In genomic region chr5:174101331-174101730, GRCh38 we compare ENCODE assay signal across 23 cellular contexts. TPM values are rescaled to one million over a fixed set of nuclear protein-coding genes. Genes with fewer than 3 reads are reported as not detected.
"Had no signal": no experiment of that assay in that cellular context is flagged by ENCODE, and none has a peak within 500 bp of the region (broad histone marks: within the 10 kb centered on the region; RNA-seq: fewer than 3 reads in every experiment).

No MANE protein-coding gene starts in this region.

- H3K27me3 ChIP-seq: MG63 had no signal

- H3K36me3 ChIP-seq: MG63 had no signal

- ATAC-seq: HepG2, Panc1, PC-3, SK-N-SH treated with all-trans-retinoic acid at 6 μM for 48 hours, T-helper 17 cell had no signal

- DNase-seq: IMR-90, Karpas-422, KG1, MG63, NCI-H1092, NCI-H1105 treated with DMSO at 0.1 percent for 48 hours, NCI-H1417 treated with DMSO at 0.1 percent for 48 hours, NCI-H146, NCI-H1694 treated with DMSO at 0.1 percent for 48 hours, NCI-H2081, NCI-H2171, NCI-H2227 treated with DMSO at 0.1 percent for 48 hours, NCI-H524, NCI-H526 treated with DMSO at 0.1 percent for 48 hours, NCI-H774, PC-3, T-helper 1 cell, T-helper 17 cell had no signal

- H3K4me3 ChIP-seq: MG63 had no signal

- H3K9me3 ChIP-seq: MG63 had no signal

RNA-seq across cellular contexts. Expression of gene NSG2, which starts 55.8 kb away (rescaled TPM):
- total RNA-seq: HepG2, HT1080, IMR-90, SK-MEL-5, T-helper 17 cell had no signal
- polyA plus RNA-seq: IMR-90 had no signal
